Comparison of ENCODE assay signal across 9 cellular contexts in the genomic region with DNA sequence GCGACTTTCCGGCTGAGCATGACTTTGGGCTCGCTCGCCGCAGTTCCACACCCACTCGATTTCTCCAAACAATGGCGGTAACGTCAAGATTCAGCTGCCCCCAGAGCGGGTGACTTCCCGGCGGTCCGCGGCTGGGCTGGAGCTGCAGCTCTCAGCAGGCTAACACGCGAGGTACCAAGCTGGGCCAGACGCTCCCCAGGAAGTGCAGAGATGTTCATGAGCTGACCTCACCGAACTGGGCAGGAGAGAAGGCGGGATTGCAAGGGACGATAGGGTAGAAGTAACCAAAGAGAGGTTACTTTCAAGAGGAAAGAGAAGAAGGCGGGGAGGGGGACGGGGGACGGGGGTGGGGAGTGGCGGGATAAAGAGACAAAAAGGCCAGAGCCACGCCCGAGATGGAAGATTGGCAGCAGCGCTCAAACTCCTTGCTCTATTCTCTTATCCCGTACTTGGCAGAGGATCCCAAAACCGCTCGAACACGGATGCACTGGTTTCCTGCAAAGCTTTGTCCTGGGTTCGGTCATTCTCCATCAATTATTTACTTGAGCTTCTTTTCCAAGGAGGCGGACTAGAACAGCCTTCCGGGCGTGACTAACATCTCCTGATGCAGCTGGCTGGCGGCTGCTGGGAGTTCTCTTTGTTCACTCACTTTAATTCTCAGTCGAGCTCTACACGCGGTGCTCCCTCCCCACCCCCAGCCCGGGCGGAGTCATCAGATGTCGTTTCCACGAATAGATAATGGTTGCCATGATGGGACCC.
A peak's percentile ranks its signal among the peaks of the same experiment; 100 is the strongest.
DNase-seq lines count a peak whose midpoint lies in the region; ATAC-seq lines count a peak whose summit lies in the region.
"Had no signal": no experiment of that assay in that cellular context is flagged by ENCODE, and none has a peak within 500 bp of the region (broad histone marks: within the 10 kb centered on the region; RNA-seq: fewer than 3 reads in every experiment).

TSS of gene MTCL3 (minus strand) at position 626 of the 759 bp plus-strand sequence.

- H3K4me3 Mint-ChIP-seq in activated T-cell treated with anti-CD3 and anti-CD28 coated beads, Interleukin-2, amount 50 U/mL, for 72 hours: peak within 1 kb of the TSS; percentile 74 to 88

- H3K4me1 Mint-ChIP-seq in activated T-cell treated with anti-CD3 and anti-CD28 coated beads, Interleukin-2, amount 50 U/mL, for 72 hours (ENCODE audit: low read depth): peaks cover 47% of the 10 kb centered on the region

- no peak for ATAC-seq in activated T-cell treated with anti-CD3 and anti-CD28 coated beads, Interleukin-2, amount 50 U/mL, for 72 hours (replicated peaks in 1 of 2)
- ATAC-seq in GM19328 (IDR thresholded peaks at IDR 0.05; ENCODE audit: unreplicated experiment): no peak
- ATAC-seq: left colon had no signal

- no peak within 1 kb of the TSS for H3K27ac Mint-ChIP-seq in activated T-cell treated with anti-CD3 and anti-CD28 coated beads, Interleukin-2, amount 50 U/mL, for 72 hours

- DNase-seq in EH (ENCODE audit: low read depth) (peak; percentile 49), NCI-H345 (lab: John Stamatoyannopoulos, UW) (peak; percentile 94), hippocampal formation (lab: John Stamatoyannopoulos, UW) (peak; percentile 27 to 29), 8988T (no peak), dedifferentiated amniotic fluid mesenchymal stem cell (ENCODE audit: extremely low spot score) (no peak)
- peak; percentile 36 to 43 for DNase-seq in activated T-cell treated with anti-CD3 and anti-CD28 coated beads, Interleukin-2, amount 50 U/mL, for 72 hours
- DNase-seq in stimulated activated CD4-positive, alpha-beta T cell treated with anti-CD3 and anti-CD28 coated beads, Interleukin-1b, Interleukin-23, amount 100 ng/mL, for 48 hours: peak; percentile 55

- peaks cover 55% of the 10 kb centered on the region for H3K27me3 Mint-ChIP-seq in activated T-cell treated with anti-CD3 and anti-CD28 coated beads, Interleukin-2, amount 50 U/mL, for 72 hours (ENCODE audit: low read depth)

- H3K9me3 Mint-ChIP-seq in activated T-cell treated with anti-CD3 and anti-CD28 coated beads, Interleukin-2, amount 50 U/mL, for 72 hours: no peaks in the 10 kb centered on the region

- H3K36me3 Mint-ChIP-seq in activated T-cell treated with anti-CD3 and anti-CD28 coated beads, Interleukin-2, amount 50 U/mL, for 72 hours (ENCODE audit: insufficient read depth in 2 of 2): peaks cover 0 to 3% of the 10 kb centered on the region in 2 donors

Comparison
In these comparisons a context has a peak if more than half of its experiments do, and no peak if none do; other contexts are left out.
1. DNase-seq: peak in EH (single experiment), NCI-H345 (single experiment), activated T-cell treated with anti-CD3 and anti-CD28 coated beads, Interleukin-2, amount 50 U/mL, for 72 hours (2 of 2), hippocampal formation (2 of 2) and stimulated activated CD4-positive, alpha-beta T cell treated with anti-CD3 and anti-CD28 coated beads, Interleukin-1b, Interleukin-23, amount 100 ng/mL, for 48 hours (single experiment); none in 8988T (single experiment) and dedifferentiated amniotic fluid mesenchymal stem cell (single experiment).